In genomic region chr6:150294713-150295112, GRCh38 we compare ENCODE assay signal across 33 cellular contexts.
"Had no signal": no experiment of that assay in that cellular context is flagged by ENCODE, and none has a peak within 500 bp of the region (broad histone marks: within the 10 kb centered on the region; RNA-seq: fewer than 3 reads in every experiment).

No MANE protein-coding gene starts in this region.

- H3K27ac Mint-ChIP-seq: activated B cell treated with CpG ODN at 0.5 μM for 24 hours; activated CD8-positive, alpha-beta memory T cell treated with anti-CD3 and anti-CD28 coated beads, Interleukin-2, amount 10 ng/mL, durations not matched to agents 7 days and 5 days; activated CD8-positive, alpha-beta T cell treated with anti-CD3 and anti-CD28 coated beads for 36 hours; activated naive CD4-positive, alpha-beta T cell treated with anti-CD3 and anti-CD28 coated beads, Interleukin-2, amount 10 ng/mL, durations not matched to agents 7 days and 5 days; activated naive CD4-positive, alpha-beta T cell treated with anti-CD3 and anti-CD28 coated beads, Interleukin-2, amount 50 U/mL, for 72 hours; activated naive CD8-positive, alpha-beta T cell treated with anti-CD3 and anti-CD28 coated beads, Interleukin-2, amount 10 ng/mL, durations not matched to agents 7 days and 5 days; activated T-helper 1 cell treated with anti-CD3 and anti-CD28 coated beads, Interleukin-12 subunit alpha, Interleukin-12 subunit beta, Interleukin-2, Interleukin-4 antibody, amounts not matched to agents 30 ng/mL and 10 ng/mL and 1 ng/mL, durations not matched to agents 14 hours and 24 hours and 36 hours; dendritic cell treated with granulocyte-macrophage colony-stimulating factor and Interleukin-4, amounts not matched to agents 40 ng/mL and 50 ng/mL, for 4 days; endodermal cell; T-helper 17 cell; T-helper 2 cell treated with Interferon-gamma antibody and Interleukin-4, amounts not matched to agents 5 μg/mL and 100 μg/mL, for 36 hours had no signal

- H3K4me3 Mint-ChIP-seq: activated B cell treated with CpG ODN at 0.5 μM for 24 hours; activated CD8-positive, alpha-beta memory T cell treated with anti-CD3 and anti-CD28 coated beads, Interleukin-2, amount 10 ng/mL, durations not matched to agents 7 days and 5 days; activated CD8-positive, alpha-beta T cell treated with anti-CD3 and anti-CD28 coated beads for 36 hours; activated naive CD4-positive, alpha-beta T cell treated with anti-CD3 and anti-CD28 coated beads, Interleukin-2, amount 10 ng/mL, durations not matched to agents 7 days and 5 days; activated naive CD8-positive, alpha-beta T cell treated with anti-CD3 and anti-CD28 coated beads, Interleukin-2, amount 10 ng/mL, durations not matched to agents 7 days and 5 days; activated T-helper 1 cell treated with anti-CD3 and anti-CD28 coated beads, Interleukin-12 subunit alpha, Interleukin-12 subunit beta, Interleukin-2, Interleukin-4 antibody, amounts not matched to agents 30 ng/mL and 10 ng/mL and 1 ng/mL, durations not matched to agents 14 hours and 24 hours and 36 hours; brain; dendritic cell treated with granulocyte-macrophage colony-stimulating factor and Interleukin-4, amounts not matched to agents 40 ng/mL and 50 ng/mL, for 4 days; endodermal cell; T-helper 17 cell; T-helper 2 cell treated with Interferon-gamma antibody and Interleukin-4, amounts not matched to agents 5 μg/mL and 100 μg/mL, for 36 hours had no signal

- H3K27me3 ChIP-seq: ascending aorta, breast epithelium, cardiac muscle cell had no signal

- H3K36me3 Mint-ChIP-seq: activated naive CD8-positive, alpha-beta T cell treated with anti-CD3 and anti-CD28 coated beads, Interleukin-2, amount 10 ng/mL, durations not matched to agents 7 days and 5 days had no signal

- ATAC-seq: activated CD4-positive, CD25-positive, alpha-beta regulatory T cell treated with anti-CD3 and anti-CD28 coated beads, Interleukin-2, amount 50 U/mL, for 24 hours; activated CD8-positive, alpha-beta memory T cell treated with anti-CD3 and anti-CD28 coated beads, Interleukin-2, amount 10 ng/mL, durations not matched to agents 7 days and 5 days; activated CD8-positive, alpha-beta T cell treated with anti-CD3 and anti-CD28 coated beads for 36 hours; T-helper 17 cell had no signal

- H3K27me3 Mint-ChIP-seq: brain had no signal

- H3K27ac ChIP-seq: ascending aorta, breast epithelium, cardiac muscle cell, coronary artery, dorsolateral prefrontal cortex, WERI-Rb-1 had no signal

- H3K4me1 ChIP-seq: ascending aorta, breast epithelium had no signal

- H3K36me3 ChIP-seq: ascending aorta, breast epithelium, cardiac muscle cell, esophagus squamous epithelium, WERI-Rb-1 had no signal

- H3K4me1 Mint-ChIP-seq: activated B cell treated with CpG ODN at 0.5 μM for 24 hours; activated CD8-positive, alpha-beta memory T cell treated with anti-CD3 and anti-CD28 coated beads, Interleukin-2, amount 10 ng/mL, durations not matched to agents 7 days and 5 days; activated naive CD4-positive, alpha-beta T cell treated with anti-CD3 and anti-CD28 coated beads, Interleukin-2, amount 10 ng/mL, durations not matched to agents 7 days and 5 days; activated naive CD8-positive, alpha-beta T cell treated with anti-CD3 and anti-CD28 coated beads, Interleukin-2, amount 10 ng/mL, durations not matched to agents 7 days and 5 days; endodermal cell; T-helper 17 cell had no signal

- DNase-seq: activated B cell treated with CpG ODN at 0.5 μM for 24 hours; activated CD4-positive, alpha-beta T cell treated with anti-CD3 and anti-CD28 coated beads for 48 hours; activated CD4-positive, alpha-beta T cell treated with anti-CD3 and anti-CD28 coated beads, Interleukin-2, amount 50 U/mL, for 1 hour; activated CD4-positive, alpha-beta T cell treated with anti-CD3 and anti-CD28 coated beads, Interleukin-2, amount 50 U/mL, for 48 hours; activated CD8-positive, alpha-beta memory T cell treated with anti-CD3 and anti-CD28 coated beads, Interleukin-2, amount 10 ng/mL, durations not matched to agents 7 days and 5 days; activated CD8-positive, alpha-beta memory T cell treated with anti-CD3 and anti-CD28 coated beads, Interleukin-2, amount 50 U/mL, for 4 hours; activated CD8-positive, alpha-beta T cell treated with anti-CD3 and anti-CD28 coated beads for 36 hours; activated gamma-delta T cell; activated naive CD4-positive, alpha-beta T cell; activated naive CD4-positive, alpha-beta T cell treated with anti-CD3 and anti-CD28 coated beads, Interleukin-2, amount 10 ng/mL, durations not matched to agents 7 days and 5 days; activated naive CD8-positive, alpha-beta T cell treated with anti-CD3 and anti-CD28 coated beads, Interleukin-2, amount 10 ng/mL, durations not matched to agents 7 days and 5 days; activated T-cell treated with anti-CD3 and anti-CD28 coated beads, Interleukin-2, amount 50 U/mL, for 1 hour; activated T-cell treated with anti-CD3 and anti-CD28 coated beads, Interleukin-2, amount 50 U/mL, for 48 hours; central memory CD4-positive, alpha-beta T cell; dorsolateral prefrontal cortex; effector memory CD4-positive, alpha-beta T cell; endodermal cell; esophagus squamous epithelium; head of caudate nucleus; T-helper 1 cell; T-helper 17 cell; T1000; WERI-Rb-1 had no signal

- H3K4me3 ChIP-seq: ascending aorta, breast epithelium, cardiac muscle cell, coronary artery, dorsolateral prefrontal cortex, esophagus squamous epithelium had no signal
